10 cellular contexts compared by ENCODE assay signal in the genomic region with DNA sequence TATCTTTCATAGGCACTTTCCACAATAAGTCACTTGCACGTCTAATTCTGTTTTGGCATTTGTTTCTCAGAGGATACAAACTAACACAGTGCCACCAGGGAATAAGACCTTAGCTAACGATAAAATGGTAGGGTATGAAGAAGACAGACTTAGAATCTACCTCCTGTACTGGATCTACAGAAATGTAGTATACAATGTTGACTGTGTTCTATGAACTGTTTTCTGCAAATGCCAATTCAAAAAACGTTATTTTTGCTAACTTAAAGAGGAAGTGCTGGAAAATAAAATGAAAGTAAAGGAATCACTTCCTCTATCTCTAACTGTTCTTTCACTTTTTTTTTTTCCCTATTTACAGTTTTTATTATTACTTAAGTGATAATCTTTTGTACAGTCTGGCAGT. TPM values are rescaled to one million over a fixed set of nuclear protein-coding genes. Genes with fewer than 3 reads are reported as not detected.
DNase-seq lines count a peak whose midpoint lies in the region; ATAC-seq lines count a peak whose summit lies in the region.
"Had no signal": no experiment of that assay in that cellular context is flagged by ENCODE, and none has a peak within 500 bp of the region (broad histone marks: within the 10 kb centered on the region; RNA-seq: fewer than 3 reads in every experiment).

No MANE protein-coding gene starts in this region.

- no peaks in the 10 kb centered on the region for H3K36me3 Mint-ChIP-seq in effector memory CD8-positive, alpha-beta T cell (ENCODE audit: insufficient read depth)
- H3K36me3 Mint-ChIP-seq in activated CD8-positive, alpha-beta memory T cell treated with anti-CD3 and anti-CD28 coated beads, Interleukin-2, amount 10 ng/mL, durations not matched to agents 7 days and 5 days: peaks cover 47% of the 10 kb centered on the region

- H3K4me1 Mint-ChIP-seq in effector memory CD8-positive, alpha-beta T cell (ENCODE audit: low read depth in 2 of 2): peaks cover 28% of the 10 kb centered on the region in 2 donors
- peaks cover 26% of the 10 kb centered on the region for H3K4me1 Mint-ChIP-seq in activated CD8-positive, alpha-beta memory T cell treated with anti-CD3 and anti-CD28 coated beads, Interleukin-2, amount 10 ng/mL, durations not matched to agents 7 days and 5 days

- peak overlapping the region; percentile 7 to 83 for H3K27ac Mint-ChIP-seq in effector memory CD8-positive, alpha-beta T cell
- no peak overlapping the region for H3K27ac Mint-ChIP-seq in activated CD8-positive, alpha-beta memory T cell treated with anti-CD3 and anti-CD28 coated beads, Interleukin-2, amount 10 ng/mL, durations not matched to agents 7 days and 5 days

- peak overlapping the region in 1 of 2 donors; percentile 1 for H3K4me3 Mint-ChIP-seq in effector memory CD8-positive, alpha-beta T cell
- H3K4me3 Mint-ChIP-seq in activated CD8-positive, alpha-beta memory T cell treated with anti-CD3 and anti-CD28 coated beads, Interleukin-2, amount 10 ng/mL, durations not matched to agents 7 days and 5 days: no peak overlapping the region

- no peaks in the 10 kb centered on the region for H3K9me3 Mint-ChIP-seq in effector memory CD8-positive, alpha-beta T cell
- no peaks in the 10 kb centered on the region for H3K9me3 Mint-ChIP-seq in activated CD8-positive, alpha-beta memory T cell treated with anti-CD3 and anti-CD28 coated beads, Interleukin-2, amount 10 ng/mL, durations not matched to agents 7 days and 5 days (ENCODE audit: low read depth)

- DNase-seq in AML-193 (lab: John Stamatoyannopoulos, UW) (peak; percentile 67 to 70), NOMO-1 (lab: John Stamatoyannopoulos, UW; ENCODE audit: unreplicated experiment in 2 of 2) (peak; percentile 59 to 84), NCI-H526 (lab: John Stamatoyannopoulos, UW) (no peak), HuH-7.5 (ENCODE audit: low spot score) (no peak)
- DNase-seq in effector memory CD8-positive, alpha-beta T cell: no peak
- no peak for DNase-seq in activated CD8-positive, alpha-beta memory T cell treated with anti-CD3 and anti-CD28 coated beads, Interleukin-2, amount 10 ng/mL, durations not matched to agents 7 days and 5 days
- DNase-seq: NCI-H2107 had no signal

- H3K27me3 Mint-ChIP-seq in effector memory CD8-positive, alpha-beta T cell: no peaks in the 10 kb centered on the region
- no peaks in the 10 kb centered on the region for H3K27me3 Mint-ChIP-seq in activated CD8-positive, alpha-beta memory T cell treated with anti-CD3 and anti-CD28 coated beads, Interleukin-2, amount 10 ng/mL, durations not matched to agents 7 days and 5 days

- ATAC-seq in GM19351 (IDR thresholded peaks at IDR 0.05; ENCODE audit: unreplicated experiment): peak; percentile 60
- no peak for ATAC-seq in effector memory CD8-positive, alpha-beta T cell (replicated peaks)
- ATAC-seq in GM18873 (IDR thresholded peaks at IDR 0.05; ENCODE audit: low FRiP score, unreplicated experiment): no peak
- no peak for ATAC-seq in activated CD8-positive, alpha-beta memory T cell treated with anti-CD3 and anti-CD28 coated beads, Interleukin-2, amount 10 ng/mL, durations not matched to agents 7 days and 5 days
- ATAC-seq: Right ventricle myocardium inferior had no signal

- CTCF ChIA-PET in activated CD8-positive, alpha-beta memory T cell treated with anti-CD3 and anti-CD28 coated beads, Interleukin-2, amount 10 ng/mL, durations not matched to agents 7 days and 5 days (lab: Charles Lee): interaction anchor here (1.0 kb wide), 2 partner anchors 20 to 24 kb away, joined by 3 read pairs; no protein-coding TSS in a partner anchor

RNA-seq across cellular contexts. Expression of gene PDE3B, which starts 17.8 kb away (rescaled TPM):
- 10 to 100 TPM; 81.3 to 92.2 TPM for total RNA-seq in activated CD8-positive, alpha-beta memory T cell treated with anti-CD3 and anti-CD28 coated beads, Interleukin-2, amount 10 ng/mL, durations not matched to agents 7 days and 5 days

Comparison
In these comparisons a context has a peak if more than half of its experiments do, and no peak if none do; other contexts are left out.
1. DNase-seq: peak in AML-193 (2 of 2) and NOMO-1 (2 of 2); none in effector memory CD8-positive, alpha-beta T cell (0 of 3), NCI-H526 (0 of 2), HuH-7.5 (single experiment) and activated CD8-positive, alpha-beta memory T cell treated with anti-CD3 and anti-CD28 coated beads, Interleukin-2, amount 10 ng/mL, durations not matched to agents 7 days and 5 days (single experiment).